1 cellular context compared by ENCODE assay signal in the genomic region with DNA sequence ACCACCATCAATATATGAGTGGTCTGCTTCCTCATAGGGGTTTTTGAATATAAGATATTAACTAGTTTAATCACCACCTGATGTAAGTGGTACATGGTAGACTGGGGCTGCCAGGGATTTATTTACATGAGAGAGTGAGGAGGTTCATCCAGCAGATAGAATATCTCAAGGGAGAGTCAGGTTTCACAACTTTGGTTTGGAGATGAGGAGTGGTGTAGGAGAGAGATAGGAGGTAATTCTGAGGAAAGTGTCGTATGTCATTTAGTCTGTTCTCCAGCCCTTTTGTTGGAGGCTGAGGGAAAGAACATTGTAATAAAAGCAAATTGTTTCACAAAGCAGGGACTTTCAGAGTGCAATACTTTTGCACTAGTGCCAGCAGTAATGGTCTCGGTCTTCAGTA.
TF ChIP-seq lines count a peak whose summit lies in the region.

No MANE protein-coding gene starts in this region.

TF ChIP-seq in IMR-90, 13 proteins besides CTCF, POLR2A, EP300 and RAD21:
- no peak for TF ChIP-seq BHLHE40 (IDR thresholded peaks at IDR 0.05; ENCODE audit: low read depth, low read length)
- TF ChIP-seq CHD1 (IDR thresholded peaks at IDR 0.05; ENCODE audit: low read depth, low read length) = no peak
- no peak for TF ChIP-seq SMC3 (IDR thresholded peaks at IDR 0.05; ENCODE audit: low read depth, low read length)
